Comparison of ENCODE assay signal across 12 cellular contexts in genomic region chr1:119093721-119094120, GRCh38.
"Had no signal": no experiment of that assay in that cellular context is flagged by ENCODE, and none has a peak within 500 bp of the region (broad histone marks: within the 10 kb centered on the region; RNA-seq: fewer than 3 reads in every experiment).

No MANE protein-coding gene starts in this region.

- DNase-seq: activated CD4-positive, alpha-beta T cell treated with anti-CD3 and anti-CD28 coated beads, Interleukin-2, amount 10 ng/mL, durations not matched to agents 7 days and 5 days; activated CD4-positive, CD25-positive, alpha-beta regulatory T cell; activated naive CD4-positive, alpha-beta T cell treated with anti-CD3 and anti-CD28 coated beads, Interleukin-2, amount 10 ng/mL, durations not matched to agents 7 days and 5 days; activated T-cell treated with anti-CD3 and anti-CD28 coated beads for 4 hours; dermis blood vessel endothelial cell; endodermal cell; occipital lobe; stimulated activated CD4-positive, alpha-beta T cell treated with anti-CD3 and anti-CD28 coated beads, Interleukin-15, amount 100 ng/mL, for 24 hours; stimulated activated CD4-positive, alpha-beta T cell treated with anti-CD3 and anti-CD28 coated beads, Interleukin-4, amount 100 ng/mL, for 4 hours; stimulated activated naive CD8-positive, alpha-beta T cell treated with anti-CD3 and anti-CD28 coated beads, Interleukin-15, amount 100 ng/mL, for 72 hours; T-helper 2 cell had no signal

- ATAC-seq: activated T-helper 17 cell treated with anti-CD3 and anti-CD28 coated beads, Interleukin-2, amount 50 U/mL, for 72 hours; stimulated activated naive CD8-positive, alpha-beta T cell treated with anti-CD3 and anti-CD28 coated beads, Interleukin-15, amount 100 ng/mL, for 72 hours had no signal
